8 cellular contexts compared by ENCODE assay signal in the genomic region with DNA sequence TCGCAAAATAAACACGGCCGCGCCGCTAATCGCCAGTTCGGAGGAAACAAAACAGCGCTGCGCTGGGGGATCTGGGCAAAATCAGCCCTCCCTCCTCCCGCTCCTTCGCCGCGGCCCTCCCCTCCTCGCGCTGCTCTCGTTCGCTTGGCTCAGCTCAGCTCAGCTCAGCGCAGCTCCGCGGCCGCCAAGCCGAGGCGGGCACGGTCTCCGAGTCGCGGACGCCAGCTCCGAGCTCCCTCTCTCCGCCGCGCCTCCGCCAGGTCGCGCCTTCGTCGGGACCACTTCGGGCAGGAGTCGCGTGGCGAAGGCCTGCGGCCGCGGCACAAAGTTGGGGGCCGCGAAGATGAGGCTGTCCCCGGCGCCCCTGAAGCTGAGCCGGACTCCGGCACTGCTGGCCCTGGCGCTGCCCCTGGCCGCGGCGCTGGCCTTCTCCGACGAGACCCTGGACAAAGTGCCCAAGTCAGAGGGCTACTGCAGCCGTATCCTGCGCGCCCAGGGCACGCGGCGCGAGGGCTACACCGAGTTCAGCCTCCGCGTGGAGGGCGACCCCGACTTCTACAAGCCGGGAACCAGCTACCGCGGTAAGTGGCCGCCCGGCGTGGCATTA. TPM values are rescaled to one million over a fixed set of nuclear protein-coding genes. Genes with fewer than 3 reads are reported as not detected.
DNase-seq lines count a peak whose midpoint lies in the region; ATAC-seq, FAIRE-seq and TF ChIP-seq lines count a peak whose summit lies in the region.

SPON1 (plus strand) TSS at position 162 of the 607 bp plus-strand sequence; CDS start at position 344, 182 bp downstream.

- WGBS in mammary epithelial cell (ENCODE audit: low coverage, missing lambda C conversion rate): 6% methylated on average over 13 of the region's 74 CpGs

- H3K4me3 Mint-ChIP-seq in CD8-positive, alpha-beta T cell: peak within 1 kb of the TSS; percentile 82

- H3K4me1 ChIP-seq in CD8-positive, alpha-beta T cell (ENCODE audit: insufficient read depth, low read length): peaks cover 20% of the 10 kb centered on the region
- H3K4me1 ChIP-seq in mammary epithelial cell (ENCODE audit: insufficient read depth, low read length) (peaks cover 10% of the 10 kb centered on the region), kidney (ENCODE audit: control insufficient read depth in 1 of 2, insufficient read depth in 1 of 2, low read depth in 1 of 2, low read length in 2 of 2) (peaks cover 3 to 6% of the 10 kb centered on the region in 2 donors)

- ATAC-seq in CD8-positive, alpha-beta T cell: peak; percentile 89
- ATAC-seq in SK-N-SH treated with all-trans-retinoic acid at 6 μM for 48 hours: peak; percentile 60
- ATAC-seq in HG03280 (IDR thresholded peaks at IDR 0.05; ENCODE audit: unreplicated experiment): no peak

- H3K9ac ChIP-seq in mammary epithelial cell (ENCODE audit: insufficient read depth, low read length) (no peak within 1 kb of the TSS), kidney (ENCODE audit: low read length in 2 of 2) (no peak within 1 kb of the TSS)

- H3K79me2 ChIP-seq in mammary epithelial cell (ENCODE audit: insufficient read depth, low read length): no peaks in the 10 kb centered on the region

- dilution Hi-C loops in mammary epithelial cell (cut with HindIII; ENCODE audit: low sequenced_read_pairs): loop anchor here (5.0 to 25.0 kb wide), 2 partner anchors 85 to 275 kb away; no protein-coding TSS in a partner anchor

- BruUV-seq in mammary epithelial cell (replicated peaks; lab: Mats Ljungman, UMichigan): no TSS peak

- POLR2A ChIA-PET in CD8-positive, alpha-beta T cell (lab: Charles Lee): interaction anchor here (1.0 to 2.7 kb wide), 5 partner anchors 16 to 187 kb away, joined by 3 to 11 read pairs (median 3); no protein-coding TSS in a partner anchor

- peaks cover 48% of the 10 kb centered on the region for H3K27me3 Mint-ChIP-seq in CD8-positive, alpha-beta T cell (ENCODE audit: low read depth)

- peaks cover 19% of the 10 kb centered on the region for H3K27me3 ChIP-seq in CD8-positive, alpha-beta T cell (ENCODE audit: insufficient read depth, low read length)
- peaks cover 42% of the 10 kb centered on the region for H3K27me3 ChIP-seq in mammary epithelial cell (ENCODE audit: insufficient read depth, low read length)

- H3K36me3 Mint-ChIP-seq in CD8-positive, alpha-beta T cell: no peaks in the 10 kb centered on the region

- no peaks in the 10 kb centered on the region for H3K9me3 Mint-ChIP-seq in CD8-positive, alpha-beta T cell

- H3K27ac Mint-ChIP-seq in CD8-positive, alpha-beta T cell: no peak within 1 kb of the TSS

- in situ Hi-C loops in mammary epithelial cell (cut with MboI; ENCODE audit: low sequenced_read_pairs in 2 of 2): loop anchor here (10.0 to 25.0 kb wide), 2 partner anchors 175 to 182 kb away; no protein-coding TSS in a partner anchor

- no peaks in the 10 kb centered on the region for H3K36me3 ChIP-seq in CD8-positive, alpha-beta T cell (ENCODE audit: insufficient read depth, low read length)
- no peaks in the 10 kb centered on the region for H3K36me3 ChIP-seq in mammary epithelial cell (ENCODE audit: insufficient read depth, low read length)
- H3K36me3 ChIP-seq in kidney (ENCODE audit: control insufficient read depth in 1 of 2, insufficient read depth in 2 of 2, low read length in 2 of 2): no peaks in the 10 kb centered on the region

- FAIRE-seq in kidney (lab: Jason Lieb, UNC): no peak

- no peak within 1 kb of the TSS for H3K27ac ChIP-seq in CD8-positive, alpha-beta T cell (ENCODE audit: low read depth, low read length)
- H3K27ac ChIP-seq in mammary epithelial cell (ENCODE audit: insufficient read depth, low read depth, low read length) (no peak within 1 kb of the TSS), kidney (ENCODE audit: low read depth in 2 of 2, low read length in 2 of 2) (no peak within 1 kb of the TSS)

- H3K9me3 ChIP-seq in CD8-positive, alpha-beta T cell (ENCODE audit: low read length): no peaks in the 10 kb centered on the region
- no peaks in the 10 kb centered on the region for H3K9me3 ChIP-seq in mammary epithelial cell (replicated peaks; ENCODE audit: insufficient read depth, low read length)
- H3K9me3 ChIP-seq in kidney (ENCODE audit: control insufficient read depth in 1 of 2, low read length in 2 of 2): no peaks in the 10 kb centered on the region

- peak within 1 kb of the TSS; percentile 47 for H3K4me3 ChIP-seq in CD8-positive, alpha-beta T cell (ENCODE audit: low read depth, low read length)
- H3K4me3 ChIP-seq in mammary epithelial cell (replicated peaks in 1 of 3; ENCODE audit: insufficient read depth in 1 of 3, low read depth in 2 of 3, low read length in 3 of 3): no peak within 1 kb of the TSS
- peak within 1 kb of the TSS; percentile 30 to 49 for H3K4me3 ChIP-seq in kidney (ENCODE audit: low read length in 2 of 2)

- intact Hi-C loops in CD8-positive, alpha-beta T cell (cut with DNase I, micrococcal nuclease): loop anchor here (5.0 to 10.0 kb wide), 4 partner anchors 50 to 298 kb away; partner anchors contain the start of gene FAR1 (in 1 of the 2)
- intact Hi-C loops in mammary epithelial cell (cut with micrococcal nuclease) (no loop called here), kidney (cut with DNase I) (no loop called here)

- CTCF ChIA-PET in CD8-positive, alpha-beta T cell (lab: Charles Lee): interaction anchor here (0.8 to 4.4 kb wide), 13 partner anchors 11 to 493 kb away, joined by 3 to 27 read pairs (median 8); no protein-coding TSS in a partner anchor
- CTCF ChIA-PET in mammary epithelial cell (lab: Charles Lee; ENCODE audit: low non-redundant PET): no interaction called here

- no peaks in the 10 kb centered on the region for H4K20me1 ChIP-seq in mammary epithelial cell (ENCODE audit: insufficient read depth, low read length)

- H3K4me1 Mint-ChIP-seq in CD8-positive, alpha-beta T cell (ENCODE audit: low read depth): peaks cover 13% of the 10 kb centered on the region

- TF ChIP-seq CTCF in CD8-positive, alpha-beta T cell (IDR thresholded peaks at IDR 0.05): no peak
- no peak for TF ChIP-seq CTCF in mammary epithelial cell (conservative IDR thresholded peaks at IDR 0.05 in 1 of 2, IDR thresholded peaks at IDR 0.05 in 1 of 2; ENCODE audit: extremely low read depth in 1 of 2, insufficient read depth in 1 of 2, low read depth in 1 of 2, low read length in 2 of 2)
- no peak for TF ChIP-seq CTCF in kidney (IDR thresholded peaks at IDR 0.05; ENCODE audit: borderline replicate concordance, extremely low read depth, insufficient read depth)

- DNase-seq in CD8-positive, alpha-beta T cell: peak in 6 of 7 experiments; percentile 26 to 70 (median 52)
- DNase-seq in mammary epithelial cell (peak; percentile 27), kidney (peak; percentile 89), A172 (ENCODE audit: low spot score) (no peak), inferior parietal cortex (ENCODE audit: extremely low spot score) (no peak)
- DNase-seq in stimulated activated CD4-positive, alpha-beta T cell treated with anti-CD3 and anti-CD28 coated beads, Interleukin-2, amount 100 ng/mL, for 4 hours (ENCODE audit: low read depth): peak; percentile 26

- peak within 1 kb of the TSS; percentile 47 for H3K4me2 ChIP-seq in mammary epithelial cell (ENCODE audit: insufficient read depth, low read depth, low read length)

- H2AFZ ChIP-seq in mammary epithelial cell (ENCODE audit: low read depth, low read length): peak within 1 kb of the TSS; percentile 2

TF ChIP-seq in SK-N-SH treated with all-trans-retinoic acid at 6 μM for 48 hours, 23 proteins besides CTCF, POLR2A, EP300 and RAD21 (continues in another document):
- TF ChIP-seq GLIS3 (CRISPR knock-in tag; IDR thresholded peaks at IDR 0.05) (no peak), PPARA (CRISPR knock-in tag; IDR thresholded peaks at IDR 0.05; ENCODE audit: borderline replicate concordance) (no peak), TOX (CRISPR knock-in tag; IDR thresholded peaks at IDR 0.05; ENCODE audit: borderline replicate concordance) (no peak), TSHZ2 (CRISPR knock-in tag; IDR thresholded peaks at IDR 0.05) (no peak), ESRRG (CRISPR knock-in tag; IDR thresholded peaks at IDR 0.05) (no peak)

RNA-seq across cellular contexts. Expression of gene SPON1, which starts in this region (rescaled TPM):
- 1 to 10 TPM; 1.4 to 2.3 TPM for total RNA-seq in CD8-positive, alpha-beta T cell
- total RNA-seq in mammary epithelial cell (under 1 TPM in 1 of 2 donors, not detected in 1; 0.17 TPM), kidney (77.9 TPM)
- polyA plus RNA-seq in mammary epithelial cell (not detected), kidney (ENCODE audit: insufficient read depth, low read depth, low replicate concordance) (3.8 TPM)
- not detected for polyA minus RNA-seq in mammary epithelial cell
- 0.29 TPM in 1 of 2 replicates, not detected in the other for total RNA-seq in A172 (2014; rRNA removed; shearing (Covaris generic))

Comparison
In these comparisons a context has a peak if more than half of its experiments do, and no peak if none do; other contexts are left out.
1. RNA of gene SPON1 (total RNA-seq): 77.9 TPM in kidney (single experiment); 1.4 to 2.3 TPM in CD8-positive, alpha-beta T cell, 0.29 TPM in A172 and 0.17 TPM in mammary epithelial cell; every median in the first group is over 10 times any median in the second.
2. Peak in DNase-seq and H3K4me2 ChIP-seq in mammary epithelial cell; RNA of the gene not detected or under 1 TPM.
3. DNase-seq: peak in CD8-positive, alpha-beta T cell (6 of 7), kidney (single experiment) and stimulated activated CD4-positive, alpha-beta T cell treated with anti-CD3 and anti-CD28 coated beads, Interleukin-2, amount 100 ng/mL, for 4 hours (single experiment); none in A172 (single experiment) and inferior parietal cortex (single experiment).
4. H3K4me3 ChIP-seq: peak in CD8-positive, alpha-beta T cell (single experiment) and kidney (2 of 2); none in mammary epithelial cell (0 of 3).
5. intact Hi-C loops: an anchor here in CD8-positive, alpha-beta T cell (5.0 to 10.0 kb wide); none called in mammary epithelial cell and kidney.